In genomic region chr9:17135578-17135904, GRCh38 we compare ENCODE assay signal across 9 cellular contexts. TPM values are rescaled to one million over a fixed set of nuclear protein-coding genes. Genes with fewer than 3 reads are reported as not detected.
DNase-seq lines count a peak whose midpoint lies in the region; ATAC-seq lines count a peak whose summit lies in the region.
"Had no signal": no experiment of that assay in that cellular context is flagged by ENCODE, and none has a peak within 500 bp of the region (broad histone marks: within the 10 kb centered on the region; RNA-seq: fewer than 3 reads in every experiment).

No MANE protein-coding gene starts in this region.

- no peaks in the 10 kb centered on the region for H3K27me3 ChIP-seq in duodenal mucosa (ENCODE audit: control insufficient read depth in 1 of 2, insufficient read depth in 2 of 2, low read length in 2 of 2)

- peak; percentile 4 for DNase-seq in stimulated activated CD4-positive, alpha-beta T cell treated with anti-CD3 and anti-CD28 coated beads, Interleukin-1b, Interleukin-23, amount 100 ng/mL, for 48 hours
- no peak for DNase-seq in stimulated activated CD4-positive, alpha-beta T cell treated with anti-CD3 and anti-CD28 coated beads, Interleukin-4, amount 100 ng/mL, for 24 hours
- DNase-seq in MV-4-11 (lab: John Stamatoyannopoulos, UW) (peak; percentile 5), naive B cell (no peak), SK-N-DZ (ENCODE audit: low spot score) (no peak), Ammon's horn (ENCODE audit: low spot score) (no peak)

- no peaks in the 10 kb centered on the region for H3K36me3 ChIP-seq in duodenal mucosa (ENCODE audit: control insufficient read depth in 1 of 2, insufficient read depth in 2 of 2, low read length in 2 of 2)

- H3K4me1 ChIP-seq in duodenal mucosa (ENCODE audit: control insufficient read depth in 1 of 2, insufficient read depth in 2 of 2, low read length in 2 of 2): peaks cover 5 to 12% of the 10 kb centered on the region in 2 donors

- peaks cover 13 to 24% (median 18%) of the 10 kb centered on the region in 3 donors for H3K27me3 Mint-ChIP-seq in naive B cell

- H3K9me3 ChIP-seq in duodenal mucosa (ENCODE audit: control insufficient read depth in 1 of 2, low read length in 2 of 2): no peaks in the 10 kb centered on the region

- peaks cover 0 to 2% (median 0%) of the 10 kb centered on the region in 7 donors for H3K9me3 Mint-ChIP-seq in naive B cell

- H3K36me3 Mint-ChIP-seq in naive B cell: peaks cover 0 to 9% of the 10 kb centered on the region in 2 donors

- H3K27ac Mint-ChIP-seq in naive B cell: no peak overlapping the region

- peaks cover 12 to 15% (median 13%) of the 10 kb centered on the region in 3 donors for H3K4me1 Mint-ChIP-seq in naive B cell

- peak overlapping the region; percentile 58 to 80 for H3K9ac ChIP-seq in duodenal mucosa (ENCODE audit: low read depth in 1 of 2, low read length in 2 of 2)

- ATAC-seq in naive B cell (ENCODE audit: low read depth in 2 of 2): no peak
- ATAC-seq in GM18873 (IDR thresholded peaks at IDR 0.05; ENCODE audit: low FRiP score, unreplicated experiment): no peak

- peak overlapping the region; percentile 81 to 87 for H3K4me3 ChIP-seq in duodenal mucosa (ENCODE audit: low read depth in 1 of 2, low read length in 2 of 2)

- H3K4me3 Mint-ChIP-seq in naive B cell: peak overlapping the region; percentile 76 to 88 (median 82)

- no peak overlapping the region for H3K27ac ChIP-seq in duodenal mucosa (ENCODE audit: low read depth, low read length)
- H3K27ac ChIP-seq: epithelial cell of prostate had no signal

RNA-seq across cellular contexts. Expression of gene CNTLN, which starts 0.7 kb away (rescaled TPM):
- polyA plus RNA-seq in naive B cell (ENCODE audit: low read depth in 6 of 6): under 1 TPM in 1 of 6 donors, not detected in 5; 0.07 TPM
- 4.4 and 5.4 TPM in 2 replicates for polyA plus RNA-seq in SK-N-DZ (2014; cell fraction: cytosol; rRNA removed)
- 2.9 and 6.6 TPM in 2 replicates for polyA plus RNA-seq in SK-N-DZ (2014; cell fraction: nucleus; rRNA removed)

Comparison
In these comparisons a context has a peak if more than half of its experiments do, and no peak if none do; other contexts are left out.
1. DNase-seq: peak in stimulated activated CD4-positive, alpha-beta T cell treated with anti-CD3 and anti-CD28 coated beads, Interleukin-1b, Interleukin-23, amount 100 ng/mL, for 48 hours (single experiment) and MV-4-11 (single experiment); none in stimulated activated CD4-positive, alpha-beta T cell treated with anti-CD3 and anti-CD28 coated beads, Interleukin-4, amount 100 ng/mL, for 24 hours (single experiment), naive B cell (single experiment), SK-N-DZ (single experiment) and Ammon's horn (single experiment).